Comparison of ENCODE assay signal across 35 cellular contexts in genomic region chr18:55625875-55626274, GRCh38.
"Had no signal": no experiment of that assay in that cellular context is flagged by ENCODE, and none has a peak within 500 bp of the region (broad histone marks: within the 10 kb centered on the region; RNA-seq: fewer than 3 reads in every experiment).

No MANE protein-coding gene starts in this region.

- H3K9me3 ChIP-seq: MG63 had no signal

- H3K4me3 ChIP-seq: MG63 had no signal

- DNase-seq: Kasumi-1, MG63, MM.1S, MV-4-11, NCI-H1048, NCI-H1092, NCI-H1092 treated with DMSO at 0.1 percent for 48 hours, NCI-H1105, NCI-H1105 treated with DMSO at 0.1 percent for 48 hours, NCI-H1417, NCI-H1417 treated with DMSO at 0.1 percent for 48 hours, NCI-H1436, NCI-H1436 treated with DMSO at 0.1 percent for 48 hours, NCI-H146, NCI-H1694, NCI-H1694 treated with DMSO at 0.1 percent for 48 hours, NCI-H187, NCI-H187 treated with DMSO at 0.1 percent for 48 hours, NCI-H1930, NCI-H2029, NCI-H2029 treated with DMSO at 0.1 percent for 48 hours, NCI-H2081, NCI-H2081 treated with DMSO at 0.1 percent for 48 hours, NCI-H2107, NCI-H2171, NCI-H2171 treated with DMSO at 0.1 percent for 48 hours, NCI-H2227 treated with DMSO at 0.1 percent for 48 hours, NCI-H226, NCI-H345, NCI-H446, NCI-H446 treated with DMSO at 0.1 percent for 48 hours, NCI-H510A, NCI-H510A treated with DMSO at 0.1 percent for 48 hours, NCI-H524, NCI-H524 treated with DMSO at 0.1 percent for 48 hours had no signal

- H3K36me3 ChIP-seq: MG63 had no signal

- H3K27me3 ChIP-seq: MG63 had no signal
